Comparison of ENCODE assay signal across 1 cellular context in genomic region chr1:36088265-36088576, GRCh38.
A peak's percentile ranks its signal among the peaks of the same experiment; 100 is the strongest.
TF ChIP-seq lines count a peak whose summit lies in the region.

No MANE protein-coding gene starts in this region.

TF ChIP-seq in K562, 482 proteins besides CTCF, POLR2A, EP300 and RAD21:
- TF ChIP-seq ZNF431 (CRISPR knock-in tag; IDR thresholded peaks at IDR 0.05) = 0 out of 2 replicates have a peak, but pooled peaks have one; percentile 43
- 0 out of 2 replicates have a peak, but pooled peaks have one; percentile 3 for TF ChIP-seq AFF4 (CRISPR knock-in tag; IDR thresholded peaks at IDR 0.05)
- 0 out of 2 replicates have a peak, but pooled peaks have one; percentile 82 for TF ChIP-seq GABPA (tag; conservative IDR thresholded peaks at IDR 0.05; ENCODE audit: low read depth)
- no peak for TF ChIP-seq STAT6 (CRISPR knock-in tag; IDR thresholded peaks at IDR 0.05)
- no peak for TF ChIP-seq FOXK2 (conservative IDR thresholded peaks at IDR 0.05 in 1 of 2, IDR thresholded peaks at IDR 0.05 in 1 of 2; ENCODE audit: low read depth in 2 of 2)
- TF ChIP-seq ZNF121 (CRISPR knock-in tag; conservative IDR thresholded peaks at IDR 0.05) = no peak
- 0 out of 2 replicates have a peak, but pooled peaks have one; percentile 38 for TF ChIP-seq ZNF232 (CRISPR knock-in tag; IDR thresholded peaks at IDR 0.05)
- TF ChIP-seq PHB2 (IDR thresholded peaks at IDR 0.05; ENCODE audit: low read depth) = 0 out of 2 replicates have a peak, but pooled peaks have one; percentile 35
- 0 out of 2 replicates have a peak, but pooled peaks have one; percentile 38 for TF ChIP-seq E4F1 (CRISPR knock-in tag; IDR thresholded peaks at IDR 0.05; ENCODE audit: borderline replicate concordance)
